ENCODE assay signal across 12 cellular contexts in the genomic region with DNA sequence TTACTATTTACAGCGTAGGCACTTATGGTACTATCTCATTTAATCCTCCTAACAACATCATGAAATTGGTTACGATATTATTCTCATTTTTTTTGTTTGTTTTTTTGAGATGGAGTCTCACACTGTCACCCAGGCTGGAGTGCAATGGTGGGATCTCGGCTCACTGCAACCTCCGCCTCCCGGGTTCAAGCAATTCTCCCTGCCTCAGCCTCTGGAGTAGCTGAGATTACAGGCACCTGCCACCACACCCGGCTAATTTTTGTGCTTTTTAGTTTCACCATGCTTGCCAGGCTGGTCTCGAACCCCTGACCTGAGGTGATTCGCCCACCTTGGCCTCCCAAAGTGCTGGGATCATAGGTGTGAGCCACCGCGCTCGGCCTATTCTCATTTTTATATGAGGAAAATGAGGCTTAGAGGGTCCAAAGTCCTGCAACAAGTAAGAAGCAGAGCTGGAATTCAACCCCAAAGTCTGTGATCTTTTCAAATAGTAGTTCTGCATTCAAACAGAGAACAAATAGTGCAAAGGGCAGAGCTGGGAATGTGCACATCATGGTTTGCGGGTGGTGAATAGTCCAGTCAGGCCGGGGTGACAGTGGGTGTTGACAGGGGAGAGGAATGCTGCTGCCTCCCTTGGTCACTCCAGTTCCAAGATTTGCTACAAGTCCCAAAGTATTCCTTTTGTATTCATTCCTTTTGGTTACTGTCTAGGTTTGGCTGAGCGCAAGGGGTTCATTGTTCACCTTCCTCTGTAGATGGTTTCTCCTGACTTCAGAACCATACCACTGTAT. TPM values are rescaled to one million over a fixed set of nuclear protein-coding genes. Genes with fewer than 3 reads are reported as not detected.
DNase-seq lines count a peak whose midpoint lies in the region; ATAC-seq and TF ChIP-seq lines count a peak whose summit lies in the region.
"Had no signal": no experiment of that assay in that cellular context is flagged by ENCODE, and none has a peak within 500 bp of the region (broad histone marks: within the 10 kb centered on the region; RNA-seq: fewer than 3 reads in every experiment).

No MANE protein-coding gene starts in this region.

- peak overlapping the region; percentile 25 to 89 (median 39) for H3K27ac Mint-ChIP-seq in CD4-positive, CD25-positive, alpha-beta regulatory T cell
- no peak overlapping the region for H3K27ac Mint-ChIP-seq in neural crest cell (ENCODE audit: unreplicated experiment)

- no peaks in the 10 kb centered on the region for H3K27me3 Mint-ChIP-seq in CD4-positive, CD25-positive, alpha-beta regulatory T cell
- H3K27me3 Mint-ChIP-seq in neural crest cell (ENCODE audit: low read depth): no peaks in the 10 kb centered on the region

- H3K27ac ChIP-seq in CD4-positive, CD25-positive, alpha-beta regulatory T cell (ENCODE audit: insufficient read depth, low read length, poor library complexity, severe bottlenecking): no peak overlapping the region
- H3K27ac ChIP-seq in right cardiac atrium (ENCODE audit: low read length) (peak overlapping the region; percentile 83), mesendoderm (ENCODE audit: low read depth, low read length) (no peak overlapping the region)

- H2AK5ac ChIP-seq in mesendoderm (ENCODE audit: low read length): no peak overlapping the region

- WGBS in right cardiac atrium: 77% methylated on average over 14 of the region's 14 CpGs
- no CpG with 5 or more reads among the region's 14 CpGs for WGBS in mesendoderm (ENCODE audit: extremely low coverage, insufficient coverage, low lambda C conversion rate)

- H3K4me1 ChIP-seq in CD4-positive, CD25-positive, alpha-beta regulatory T cell (ENCODE audit: control insufficient read depth, insufficient read depth, low read length, poor library complexity, severe bottlenecking): peaks cover 26% of the 10 kb centered on the region
- H3K4me1 ChIP-seq in right cardiac atrium (ENCODE audit: control insufficient read depth, insufficient read depth, low read length) (no peaks in the 10 kb centered on the region), mesendoderm (ENCODE audit: control insufficient read depth, low read depth, low read length) (no peaks in the 10 kb centered on the region)

- peaks cover 15% of the 10 kb centered on the region for H3K36me3 Mint-ChIP-seq in CD4-positive, CD25-positive, alpha-beta regulatory T cell
- no peaks in the 10 kb centered on the region for H3K36me3 Mint-ChIP-seq in neural crest cell (ENCODE audit: low read depth)

- no peaks in the 10 kb centered on the region for H3K9me3 Mint-ChIP-seq in CD4-positive, CD25-positive, alpha-beta regulatory T cell
- no peaks in the 10 kb centered on the region for H3K9me3 Mint-ChIP-seq in neural crest cell
- H3K9me3 Mint-ChIP-seq: activated T-cell treated with anti-CD3 and anti-CD28 coated beads, Interleukin-2, amount 50 U/mL, for 4 hours had no signal

- no peak overlapping the region for H2BK15ac ChIP-seq in mesendoderm (replicated peaks; ENCODE audit: low read depth)

- no peaks in the 10 kb centered on the region for H3K9me3 ChIP-seq in CD4-positive, CD25-positive, alpha-beta regulatory T cell (ENCODE audit: control insufficient read depth in 2 of 2, low read length in 2 of 2)
- no peaks in the 10 kb centered on the region for H3K9me3 ChIP-seq in right cardiac atrium (ENCODE audit: control insufficient read depth, low read length)
- H3K9me3 ChIP-seq: testis had no signal

- no peak overlapping the region for H3K18ac ChIP-seq in mesendoderm (ENCODE audit: low read length)

- no peak overlapping the region for H3K23ac ChIP-seq in mesendoderm (ENCODE audit: low read length)

- no peak overlapping the region for H3K9ac ChIP-seq in mesendoderm (ENCODE audit: low read length)

- no peak overlapping the region for H4K8ac ChIP-seq in mesendoderm (ENCODE audit: low read depth, low read length)

- H3K4me1 Mint-ChIP-seq in CD4-positive, CD25-positive, alpha-beta regulatory T cell: peaks cover 26 to 58% (median 33%) of the 10 kb centered on the region in 4 donors
- H3K4me1 Mint-ChIP-seq in neural crest cell: peaks cover 39% of the 10 kb centered on the region

- H4K5ac ChIP-seq in mesendoderm (ENCODE audit: low read length): no peak overlapping the region

- no peaks in the 10 kb centered on the region for H3K36me3 ChIP-seq in CD4-positive, CD25-positive, alpha-beta regulatory T cell (ENCODE audit: control insufficient read depth, insufficient read depth, low read length)
- H3K36me3 ChIP-seq in mesendoderm (ENCODE audit: control insufficient read depth, insufficient read depth, low read length): no peaks in the 10 kb centered on the region

- no peak overlapping the region for H3K4me2 ChIP-seq in mesendoderm (ENCODE audit: low read length)

- H2BK5ac ChIP-seq in mesendoderm (ENCODE audit: low read length): no peak overlapping the region

- no peaks in the 10 kb centered on the region for H3K27me3 ChIP-seq in CD4-positive, CD25-positive, alpha-beta regulatory T cell (ENCODE audit: control insufficient read depth, insufficient read depth, low read length)
- H3K27me3 ChIP-seq in right cardiac atrium (ENCODE audit: control insufficient read depth, insufficient read depth) (no peaks in the 10 kb centered on the region), mesendoderm (ENCODE audit: insufficient read depth, low read length, poor library complexity) (no peaks in the 10 kb centered on the region)
- H3K27me3 ChIP-seq: testis had no signal

- peak overlapping the region in 2 of 4 donors; percentile 52 to 61 for H3K4me3 Mint-ChIP-seq in CD4-positive, CD25-positive, alpha-beta regulatory T cell
- H3K4me3 Mint-ChIP-seq in neural crest cell: peak overlapping the region; percentile 13
- H3K4me3 Mint-ChIP-seq: activated T-cell treated with anti-CD3 and anti-CD28 coated beads, Interleukin-2, amount 50 U/mL, for 4 hours had no signal

- H3K4me3 ChIP-seq in CD4-positive, CD25-positive, alpha-beta regulatory T cell (ENCODE audit: low read depth, low read length): no peak overlapping the region
- H3K4me3 ChIP-seq in right cardiac atrium (ENCODE audit: low read length): no peak overlapping the region
- H3K4me3 ChIP-seq in mesendoderm (ENCODE audit: low read length): no peak overlapping the region
- H3K4me3 ChIP-seq: skin epidermis, testis had no signal

- no peak for ATAC-seq in CD4-positive, CD25-positive, alpha-beta regulatory T cell (ENCODE audit: low read depth in 2 of 2)
- peak; percentile 29 to 69 for ATAC-seq in right cardiac atrium
- ATAC-seq in GM21367 (IDR thresholded peaks at IDR 0.05; ENCODE audit: unreplicated experiment): no peak
- ATAC-seq: activated T-cell treated with anti-CD3 and anti-CD28 coated beads, Interleukin-2, amount 50 U/mL, for 4 hours had no signal

- H3K4ac ChIP-seq in mesendoderm (ENCODE audit: low read depth, low read length): no peak overlapping the region

- H3K79me1 ChIP-seq in mesendoderm (ENCODE audit: low read length): peaks cover 2% of the 10 kb centered on the region

- no peak for DNase-seq in CD4-positive, CD25-positive, alpha-beta regulatory T cell
- DNase-seq in astrocyte of the hippocampus (ENCODE audit: low read depth, low spot score): peak; percentile 36
- peak in 2 of 3 donors; percentile 61 to 67 for DNase-seq in right cardiac atrium
- DNase-seq in neural crest cell (ENCODE audit: low read depth, low spot score): no peak
- no peak for DNase-seq in mesendoderm
- DNase-seq in RPMI8226: no peak
- no peak for DNase-seq in GDM1 (lab: John Stamatoyannopoulos, UW)
- DNase-seq: activated T-cell treated with anti-CD3 and anti-CD28 coated beads, Interleukin-2, amount 50 U/mL, for 4 hours had no signal

- intact Hi-C loops in right cardiac atrium (cut with DNase I): no loop called here

- H2BK120ac ChIP-seq in mesendoderm (ENCODE audit: low read depth, low read length): no peak overlapping the region

- no peaks in the 10 kb centered on the region for H3K79me2 ChIP-seq in mesendoderm (ENCODE audit: control insufficient read depth, insufficient read depth, low read length)

- no peak overlapping the region for H3K56ac ChIP-seq in mesendoderm (ENCODE audit: low read length)

- no peak for TF ChIP-seq CTCF in neural crest cell (conservative IDR thresholded peaks at IDR 0.05)

RNA-seq across cellular contexts. Expression of a gene that starts 4.6 kb away (rescaled TPM):
- total RNA-seq in CD4-positive, CD25-positive, alpha-beta regulatory T cell: 18.0 TPM
- polyA plus RNA-seq in CD4-positive, CD25-positive, alpha-beta regulatory T cell: 10 to 100 TPM; 46.5 to 56.3 (median 52.3) TPM
- total RNA-seq in right cardiac atrium (10 to 100 TPM; 45.8 to 66.0 (median 49.8) TPM), neural crest cell (16.6 and 22.5 TPM in 2 replicates)
- polyA plus RNA-seq in right cardiac atrium: 39.3 TPM
- polyA plus RNA-seq in mesendoderm (2013, experiment 1 of 2): 23.7 TPM
- polyA plus RNA-seq in mesendoderm (2013, experiment 2 of 2): 23.8 TPM

RNA-seq across cellular contexts. Expression of a gene that starts 6.2 kb away (rescaled TPM):
- 12.9 TPM for total RNA-seq in CD4-positive, CD25-positive, alpha-beta regulatory T cell
- polyA plus RNA-seq in CD4-positive, CD25-positive, alpha-beta regulatory T cell: 1 to 10 TPM; 3.0 to 8.9 (median 5.1) TPM
- 10 to 100 TPM; 46.7 to 86.4 (median 52.1) TPM for total RNA-seq in right cardiac atrium
- polyA plus RNA-seq in right cardiac atrium: 34.9 TPM
- 19.2 and 19.6 TPM in 2 replicates for total RNA-seq in neural crest cell
- 4.6 TPM for polyA plus RNA-seq in mesendoderm (2013, experiment 1 of 2)
- polyA plus RNA-seq in mesendoderm (2013, experiment 2 of 2): 4.8 TPM

RNA-seq across cellular contexts. Expression of a gene that starts 23.5 kb away (rescaled TPM):
- total RNA-seq in CD4-positive, CD25-positive, alpha-beta regulatory T cell: 0.94 TPM
- polyA plus RNA-seq in CD4-positive, CD25-positive, alpha-beta regulatory T cell: under 1 TPM; 0.07 to 0.43 (median 0.18) TPM
- total RNA-seq in right cardiac atrium: under 1 TPM; 0.23 to 0.71 (median 0.50) TPM
- 0.41 TPM for polyA plus RNA-seq in right cardiac atrium
- total RNA-seq in neural crest cell: 0.79 and 1.1 TPM in 2 replicates
- 2.2 TPM for polyA plus RNA-seq in mesendoderm (2013, experiment 1 of 2)
- 2.0 TPM for polyA plus RNA-seq in mesendoderm (2013, experiment 2 of 2)

RNA-seq across cellular contexts. Expression of a gene that starts 30.8 kb away (rescaled TPM):
- not detected for total RNA-seq in CD4-positive, CD25-positive, alpha-beta regulatory T cell
- polyA plus RNA-seq in CD4-positive, CD25-positive, alpha-beta regulatory T cell: not detected
- total RNA-seq in right cardiac atrium (under 1 TPM in 1 of 4 donors, not detected in 3; 0.21 TPM), neural crest cell (not detected in 2 replicates)
- 0.23 TPM for polyA plus RNA-seq in right cardiac atrium
- 1.8 TPM for polyA plus RNA-seq in mesendoderm (2013, experiment 1 of 2)
- 1.9 TPM for polyA plus RNA-seq in mesendoderm (2013, experiment 2 of 2)
- total RNA-seq: activated T-cell treated with anti-CD3 and anti-CD28 coated beads, Interleukin-2, amount 50 U/mL, for 4 hours; LHCN-M2 had no signal

RNA-seq across cellular contexts. Expression of a gene that starts 34.7 kb away (rescaled TPM):
- total RNA-seq in CD4-positive, CD25-positive, alpha-beta regulatory T cell: 0.67 TPM
- 1 to 10 TPM; 3.5 to 4.8 (median 4.1) TPM for polyA plus RNA-seq in CD4-positive, CD25-positive, alpha-beta regulatory T cell
- total RNA-seq in right cardiac atrium: 10 to 100 TPM in 1 of 4 donors, 1 to 10 TPM in 3; 5.8 to 12.4 (median 7.4) TPM
- polyA plus RNA-seq in right cardiac atrium: 9.5 TPM
- total RNA-seq in neural crest cell: 6.3 and 8.0 TPM in 2 replicates
- polyA plus RNA-seq in mesendoderm (2013, experiment 1 of 2): 1.7 TPM
- 1.7 TPM for polyA plus RNA-seq in mesendoderm (2013, experiment 2 of 2)

Comparison
In these comparisons a context has a peak if more than half of its experiments do, and no peak if none do; other contexts are left out.
1. ATAC-seq: peak in right cardiac atrium (2 of 2); none in CD4-positive, CD25-positive, alpha-beta regulatory T cell (0 of 2) and GM21367 (single experiment).
2. DNase-seq: peak in astrocyte of the hippocampus (single experiment) and right cardiac atrium (2 of 3); none in CD4-positive, CD25-positive, alpha-beta regulatory T cell (0 of 3), neural crest cell (single experiment), mesendoderm (single experiment), RPMI8226 (single experiment) and GDM1 (single experiment).